In genomic region chr22:37843746-37844089, GRCh38 we compare ENCODE assay signal across 8 cellular contexts. TPM values are rescaled to one million over a fixed set of nuclear protein-coding genes. Genes with fewer than 3 reads are reported as not detected.
DNase-seq lines count a peak whose midpoint lies in the region; ATAC-seq and TF ChIP-seq lines count a peak whose summit lies in the region.

No MANE protein-coding gene starts in this region.

- H3K27ac ChIP-seq in dorsolateral prefrontal cortex (peak overlapping the region; percentile 11 to 94 (median 88)), stomach (peak overlapping the region; percentile 88 to 95 (median 92))

- H3K4me1 ChIP-seq in mucosa of descending colon (ENCODE audit: low read depth), result peaks cover 17% of the 10 kb centered on the region
- H3K4me1 ChIP-seq in stomach, result peaks cover 22 to 34% (median 28%) of the 10 kb centered on the region in 4 donors

- H3K27me3 ChIP-seq in dorsolateral prefrontal cortex, result no peaks in the 10 kb centered on the region
- no peaks in the 10 kb centered on the region for H3K27me3 ChIP-seq in stomach

- TF ChIP-seq CTCF in dorsolateral prefrontal cortex (IDR thresholded peaks at IDR 0.05 in 54 of 56, conservative IDR thresholded peaks at IDR 0.05 in 2 of 56; ENCODE audit: low read depth in 1 of 56, partially characterized antibody in 56 of 56) (peak in 1 of 56 donors; percentile 8), mucosa of descending colon (IDR thresholded peaks at IDR 0.05) (no peak), stomach (IDR thresholded peaks at IDR 0.05) (no peak)

- intact Hi-C loops in dorsolateral prefrontal cortex (cut with DNase I) (no loop called here), mucosa of descending colon (cut with DNase I, micrococcal nuclease) (no loop called here), stomach (cut with DNase I; ENCODE audit: low total_unique reads) (no loop called here)

- H3K4me3 ChIP-seq in dorsolateral prefrontal cortex, result peak overlapping the region; percentile 46 to 96 (median 79)
- H3K4me3 ChIP-seq in mucosa of descending colon, result peak overlapping the region; percentile 72
- H3K4me3 ChIP-seq in stomach, result peak overlapping the region; percentile 76 to 97 (median 94)

- 0 to 1% (median 1%) methylated on average over 6 to 46 of the region's 46 CpGs for WGBS in stomach, 5 donors

- no peak for TF ChIP-seq EP300 in stomach (IDR thresholded peaks at IDR 0.05)

- H3K9me3 ChIP-seq in mucosa of descending colon, result no peaks in the 10 kb centered on the region
- H3K9me3 ChIP-seq in stomach, result no peaks in the 10 kb centered on the region

- DNase-seq in AG08395 (ENCODE audit: low spot score) (peak; percentile 40), T-helper 9 cell (peak; percentile 44), dorsolateral prefrontal cortex (peak in 6 of 10 donors; percentile 27 to 62 (median 40)), mucosa of descending colon (peak; percentile 61 to 80 (median 75)), stomach (no peak), amniotic stem cell (lab: John Stamatoyannopoulos, UW) (no peak)

- H3K36me3 ChIP-seq in mucosa of descending colon (ENCODE audit: low read depth) (peaks cover 12% of the 10 kb centered on the region), stomach (peaks cover 11 to 15% (median 14%) of the 10 kb centered on the region in 4 donors)

- ATAC-seq in GM19025 (IDR thresholded peaks at IDR 0.05; ENCODE audit: low read depth, unreplicated experiment) (peak; percentile 44), HG03108 (IDR thresholded peaks at IDR 0.05; ENCODE audit: unreplicated experiment) (peak; percentile 29), mucosa of descending colon (peak; percentile 66)

- no peak for TF ChIP-seq POLR2A in stomach (IDR thresholded peaks at IDR 0.05)

RNA-seq across cellular contexts. Expression of gene ANKRD54, which starts 0.4 kb away (rescaled TPM):
- total RNA-seq in dorsolateral prefrontal cortex (10 to 100 TPM; 19.3 to 37.9 (median 27.8) TPM), mucosa of descending colon (10 to 100 TPM; 18.2 to 36.7 (median 28.1) TPM), stomach (100 to 1,000 TPM in 1 of 5 donors, 10 to 100 TPM in 3, 1 to 10 TPM in 1; 6.8 to 210 (median 18.3) TPM)
- 10 to 100 TPM; 12.5 to 19.0 (median 14.8) TPM for polyA plus RNA-seq in stomach

RNA-seq across cellular contexts. Expression of gene EIF3L, which starts 5.5 kb away (rescaled TPM):
- total RNA-seq in dorsolateral prefrontal cortex, result 100 to 1,000 TPM; 134 to 326 (median 235) TPM
- total RNA-seq in mucosa of descending colon, result 100 to 1,000 TPM; 365 to 477 (median 414) TPM
- 100 to 1,000 TPM; 271 to 452 (median 385) TPM for total RNA-seq in stomach
- 100 to 1,000 TPM; 254 to 657 (median 378) TPM for polyA plus RNA-seq in stomach

RNA-seq across cellular contexts. Expression of gene GALR3, which starts 20.5 kb away (rescaled TPM):
- total RNA-seq in dorsolateral prefrontal cortex, result 1 to 10 TPM in 16 of 120 experiments, under 1 TPM in 35, not detected in 69; 0.41 to 2.6 (median 0.69) TPM
- total RNA-seq in mucosa of descending colon, result not detected
- total RNA-seq in stomach, result not detected
- not detected for polyA plus RNA-seq in stomach

RNA-seq across cellular contexts. Expression of gene GCAT, which starts 36.0 kb away (rescaled TPM):
- total RNA-seq in dorsolateral prefrontal cortex (10 to 100 TPM; 19.4 to 39.6 (median 27.9) TPM), mucosa of descending colon (10 to 100 TPM in 2 of 3 donors, 1 to 10 TPM in 1; 9.2 to 15.6 (median 13.6) TPM), stomach (100 to 1,000 TPM in 2 of 5 donors, 10 to 100 TPM in 1, under 1 TPM in 1, not detected in 1; 0.45 to 158 (median 60.4) TPM)
- polyA plus RNA-seq in stomach, result 10 to 100 TPM; 18.2 to 27.2 (median 23.4) TPM

Comparison
In these comparisons a context has a peak if more than half of its experiments do, and no peak if none do; other contexts are left out.
1. DNase-seq: peak in AG08395 (single experiment), T-helper 9 cell (single experiment), dorsolateral prefrontal cortex (6 of 10) and mucosa of descending colon (3 of 3); none in stomach (single experiment) and amniotic stem cell (single experiment).
2. Peak in every context shown above with its lines, with median percentiles within 50 percentile points of each other: ATAC-seq and H3K4me3 ChIP-seq.